18 cellular contexts compared by ENCODE assay signal in genomic region chr18:8966819-8967218, GRCh38.
DNase-seq lines count a peak whose midpoint lies in the region; ATAC-seq, FAIRE-seq and TF ChIP-seq lines count a peak whose summit lies in the region.
"Had no signal": no experiment of that assay in that cellular context is flagged by ENCODE, and none has a peak within 500 bp of the region (broad histone marks: within the 10 kb centered on the region; RNA-seq: fewer than 3 reads in every experiment).

No MANE protein-coding gene starts in this region.

- CTCF ChIA-PET in activated B cell treated with CpG ODN at 0.5 μM for 24 hours (lab: Charles Lee) = interaction anchor here (0.6 kb wide), 1 partner anchor 45 kb away, joined by 3 read pairs; no protein-coding TSS in a partner anchor

- H3K36me3 ChIP-seq in breast epithelium = no peaks in the 10 kb centered on the region
- H3K36me3 ChIP-seq: BLaER1 treated with 17β-estradiol and CSF1 and Interleukin-3, amounts not matched to agents 10 nM and 100 nM had no signal

- intact Hi-C loops in activated B cell treated with CpG ODN at 0.5 μM for 24 hours (cut with micrococcal nuclease) (no loop called here), breast epithelium (cut with DNase I; ENCODE audit: low total_unique reads) (loop anchor here (10.0 kb wide), 1 partner anchor 142 kb away; no protein-coding TSS in a partner anchor)

- no peaks in the 10 kb centered on the region for H3K9me3 Mint-ChIP-seq in activated B cell treated with CpG ODN at 0.5 μM for 24 hours
- H3K9me3 Mint-ChIP-seq: CD8-positive, alpha-beta memory T cell had no signal

- FAIRE-seq in GM12891 (lab: Jason Lieb, UNC) = peak; percentile 13

- H3K4me3 ChIP-seq in breast epithelium = no peak overlapping the region
- H3K4me3 ChIP-seq: BLaER1 treated with 17β-estradiol and CSF1 and Interleukin-3, amounts not matched to agents 10 nM and 100 nM had no signal

- peak overlapping the region; percentile 17 for H3K4me3 Mint-ChIP-seq in activated B cell treated with CpG ODN at 0.5 μM for 24 hours
- H3K4me3 Mint-ChIP-seq: CD8-positive, alpha-beta memory T cell; H9 had no signal

- no peak overlapping the region for H3K27ac ChIP-seq in breast epithelium
- H3K27ac ChIP-seq: BLaER1 treated with 17β-estradiol and CSF1 and Interleukin-3, amounts not matched to agents 10 nM and 100 nM had no signal

- TF ChIP-seq CTCF in activated B cell treated with CpG ODN at 0.5 μM for 24 hours (IDR thresholded peaks at IDR 0.05) = no peak
- TF ChIP-seq CTCF in breast epithelium (IDR thresholded peaks at IDR 0.05) = no peak

- H3K4me1 ChIP-seq in breast epithelium = no peaks in the 10 kb centered on the region

- peak; percentile 70 for ATAC-seq in activated B cell treated with CpG ODN at 0.5 μM for 24 hours (ENCODE audit: low read depth)
- ATAC-seq in GM19324 (IDR thresholded peaks at IDR 0.05; ENCODE audit: low FRiP score, unreplicated experiment) = no peak
- ATAC-seq: Panc1 had no signal

- DNase-seq in GM12891 (ENCODE audit: insufficient read length, low spot score) (no peak), NOMO-1 (lab: John Stamatoyannopoulos, UW; ENCODE audit: unreplicated experiment in 2 of 2) (peak; percentile 31 to 70), activated B cell treated with CpG ODN at 0.5 μM for 24 hours (no peak), pons (ENCODE audit: low spot score) (peak; percentile 34), breast epithelium (ENCODE audit: low spot score in 2 of 2) (no peak), SW480 (ENCODE audit: low spot score) (no peak), SHP77 treated with DMSO at 0.1 percent for 48 hours (lab: John Stamatoyannopoulos, UW) (no peak)
- DNase-seq: CD8-positive, alpha-beta memory T cell; H9; KBM-7; NCI-H1436 treated with DMSO at 0.1 percent for 48 hours; NCI-H2029; NCI-H446 treated with DMSO at 0.1 percent for 48 hours; NK-92 treated with Interleukin-12 subunit alpha and Interleukin-12 subunit beta, amount 100 ng/mL, for 24 hours; SW 1271 had no signal

- no peaks in the 10 kb centered on the region for H3K36me3 Mint-ChIP-seq in activated B cell treated with CpG ODN at 0.5 μM for 24 hours (ENCODE audit: low read depth)
- H3K36me3 Mint-ChIP-seq: CD8-positive, alpha-beta memory T cell had no signal

- H3K4me1 Mint-ChIP-seq in activated B cell treated with CpG ODN at 0.5 μM for 24 hours = peaks cover 16% of the 10 kb centered on the region
- H3K4me1 Mint-ChIP-seq: CD8-positive, alpha-beta memory T cell had no signal

- no peaks in the 10 kb centered on the region for H3K9me3 ChIP-seq in breast epithelium

- TF ChIP-seq POLR2A in GM12891 (IDR thresholded peaks at IDR 0.05; ENCODE audit: low read depth, low read length) (no peak), breast epithelium (IDR thresholded peaks at IDR 0.05) (no peak)

- H3K27ac Mint-ChIP-seq in activated B cell treated with CpG ODN at 0.5 μM for 24 hours = peak overlapping the region; percentile 62
- H3K27ac Mint-ChIP-seq: CD8-positive, alpha-beta memory T cell had no signal

- POLR2A ChIA-PET in activated B cell treated with CpG ODN at 0.5 μM for 24 hours (lab: Charles Lee) = no interaction called here

- H3K27me3 Mint-ChIP-seq in activated B cell treated with CpG ODN at 0.5 μM for 24 hours = no peaks in the 10 kb centered on the region

- no peaks in the 10 kb centered on the region for H3K27me3 ChIP-seq in breast epithelium
- H3K27me3 ChIP-seq: BLaER1 treated with 17β-estradiol and CSF1 and Interleukin-3, amounts not matched to agents 10 nM and 100 nM had no signal

TF ChIP-seq in GM12891, 5 proteins besides CTCF, POLR2A, EP300 and RAD21:
- TF ChIP-seq POU2F2 (IDR thresholded peaks at IDR 0.05; ENCODE audit: low read depth, low read length) (no peak), TAF1 (IDR thresholded peaks at IDR 0.05; ENCODE audit: low read depth, low read length) (no peak), SPI1 (IDR thresholded peaks at IDR 0.05; ENCODE audit: low read depth, low read length) (no peak), POLR2AphosphoS5 (IDR thresholded peaks at IDR 0.05; ENCODE audit: low read depth, low read length) (no peak), PAX5 (IDR thresholded peaks at IDR 0.05; ENCODE audit: insufficient read depth, low read length, severe bottlenecking) (no peak)

Comparison
In these comparisons a context has a peak if more than half of its experiments do, and no peak if none do; other contexts are left out.
1. DNase-seq: peak in NOMO-1 (2 of 2) and pons (single experiment); none in GM12891 (single experiment), activated B cell treated with CpG ODN at 0.5 μM for 24 hours (single experiment), breast epithelium (0 of 2), SW480 (single experiment) and SHP77 treated with DMSO at 0.1 percent for 48 hours (single experiment).